In the genomic region with DNA sequence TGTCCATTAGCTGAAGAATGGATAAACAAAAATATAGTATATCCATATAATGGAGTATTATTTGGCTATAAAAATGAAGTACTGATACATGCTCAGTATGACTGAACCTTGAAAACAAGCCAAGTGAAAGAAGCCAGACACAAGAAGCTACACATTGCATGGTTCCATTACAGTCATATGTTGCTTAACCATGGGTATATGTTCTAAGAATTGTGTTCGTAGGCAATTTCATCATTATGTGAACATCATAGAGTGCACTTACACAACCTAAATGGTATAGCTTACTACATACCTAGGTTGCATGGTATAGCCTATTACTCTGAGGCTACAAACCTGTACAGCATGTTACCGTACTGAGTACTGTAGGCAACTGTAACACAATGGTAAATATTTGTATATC, we compare ENCODE assay signal across 2 cellular contexts.
A peak's percentile ranks its signal among the peaks of the same experiment; 100 is the strongest.
TF ChIP-seq lines count a peak whose summit lies in the region.

No MANE protein-coding gene starts in this region.

TF ChIP-seq in K562, 482 proteins besides CTCF, POLR2A, EP300 and RAD21:
- no peak for TF ChIP-seq MCM5 (IDR thresholded peaks at IDR 0.05; ENCODE audit: low read depth)
- no peak for TF ChIP-seq CEBPG (CRISPR knock-in tag; IDR thresholded peaks at IDR 0.05)
- 0 out of 4 replicates have a peak, but pooled peaks have one; percentile 8 to 19 for TF ChIP-seq CEBPG (tag; conservative IDR thresholded peaks at IDR 0.05 in 1 of 2, IDR thresholded peaks at IDR 0.05 in 1 of 2)

TF ChIP-seq in SK-N-SH treated with all-trans-retinoic acid at 6 μM for 48 hours, 23 proteins besides CTCF, POLR2A, EP300 and RAD21:
- TF ChIP-seq OSR1 (CRISPR knock-in tag; IDR thresholded peaks at IDR 0.05): no peak
- TF ChIP-seq ZNF8 (CRISPR knock-in tag; IDR thresholded peaks at IDR 0.05): no peak
- no peak for TF ChIP-seq CSDC2 (CRISPR knock-in tag; IDR thresholded peaks at IDR 0.05)
- TF ChIP-seq, protein P1, sequence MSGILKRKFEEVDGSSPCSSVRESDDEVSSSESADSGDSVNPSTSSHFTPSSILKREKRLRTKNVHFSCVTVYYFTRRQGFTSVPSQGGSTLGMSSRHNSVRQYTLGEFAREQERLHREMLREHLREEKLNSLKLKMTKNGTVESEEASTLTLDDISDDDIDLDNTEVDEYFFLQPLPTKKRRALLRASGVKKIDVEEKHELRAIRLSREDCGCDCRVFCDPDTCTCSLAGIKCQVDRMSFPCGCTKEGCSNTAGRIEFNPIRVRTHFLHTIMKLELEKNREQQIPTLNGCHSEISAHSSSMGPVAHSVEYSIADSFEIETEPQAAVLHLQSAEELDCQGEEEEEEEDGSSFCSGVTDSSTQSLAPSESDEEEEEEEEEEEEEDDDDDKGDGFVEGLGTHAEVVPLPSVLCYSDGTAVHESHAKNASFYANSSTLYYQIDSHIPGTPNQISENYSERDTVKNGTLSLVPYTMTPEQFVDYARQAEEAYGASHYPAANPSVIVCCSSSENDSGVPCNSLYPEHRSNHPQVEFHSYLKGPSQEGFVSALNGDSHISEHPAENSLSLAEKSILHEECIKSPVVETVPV (CRISPR knock-in tag; IDR thresholded peaks at IDR 0.05): no peak
- TF ChIP-seq ZFP30 (CRISPR knock-in tag; IDR thresholded peaks at IDR 0.05): no peak
- no peak for TF ChIP-seq ZNF565 (CRISPR knock-in tag; conservative IDR thresholded peaks at IDR 0.05; ENCODE audit: low read depth)
- no peak for TF ChIP-seq GLIS3 (CRISPR knock-in tag; IDR thresholded peaks at IDR 0.05)
- no peak for TF ChIP-seq ZNF70 (CRISPR knock-in tag; IDR thresholded peaks at IDR 0.05)
- no peak for TF ChIP-seq ZC3H10 (CRISPR knock-in tag; IDR thresholded peaks at IDR 0.05)
- no peak for TF ChIP-seq BACH2 (CRISPR knock-in tag; IDR thresholded peaks at IDR 0.05; ENCODE audit: borderline replicate concordance)
- TF ChIP-seq, protein P2, sequence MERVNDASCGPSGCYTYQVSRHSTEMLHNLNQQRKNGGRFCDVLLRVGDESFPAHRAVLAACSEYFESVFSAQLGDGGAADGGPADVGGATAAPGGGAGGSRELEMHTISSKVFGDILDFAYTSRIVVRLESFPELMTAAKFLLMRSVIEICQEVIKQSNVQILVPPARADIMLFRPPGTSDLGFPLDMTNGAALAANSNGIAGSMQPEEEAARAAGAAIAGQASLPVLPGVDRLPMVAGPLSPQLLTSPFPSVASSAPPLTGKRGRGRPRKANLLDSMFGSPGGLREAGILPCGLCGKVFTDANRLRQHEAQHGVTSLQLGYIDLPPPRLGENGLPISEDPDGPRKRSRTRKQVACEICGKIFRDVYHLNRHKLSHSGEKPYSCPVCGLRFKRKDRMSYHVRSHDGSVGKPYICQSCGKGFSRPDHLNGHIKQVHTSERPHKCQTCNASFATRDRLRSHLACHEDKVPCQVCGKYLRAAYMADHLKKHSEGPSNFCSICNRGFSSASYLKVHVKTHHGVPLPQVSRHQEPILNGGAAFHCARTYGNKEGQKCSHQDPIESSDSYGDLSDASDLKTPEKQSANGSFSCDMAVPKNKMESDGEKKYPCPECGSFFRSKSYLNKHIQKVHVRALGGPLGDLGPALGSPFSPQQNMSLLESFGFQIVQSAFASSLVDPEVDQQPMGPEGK (CRISPR knock-in tag; IDR thresholded peaks at IDR 0.05; ENCODE audit: borderline replicate concordance): no peak
- no peak for TF ChIP-seq PPARA (CRISPR knock-in tag; IDR thresholded peaks at IDR 0.05; ENCODE audit: borderline replicate concordance)
- TF ChIP-seq TOX (CRISPR knock-in tag; IDR thresholded peaks at IDR 0.05; ENCODE audit: borderline replicate concordance): no peak
